9 cellular contexts compared by ENCODE assay signal in genomic region chr15:49215768-49216739, GRCh38. TPM values are rescaled to one million over a fixed set of nuclear protein-coding genes. Genes with fewer than 3 reads are reported as not detected.
DNase-seq lines count a peak whose midpoint lies in the region; ATAC-seq lines count a peak whose summit lies in the region.
"Had no signal": no experiment of that assay in that cellular context is flagged by ENCODE, and none has a peak within 500 bp of the region (broad histone marks: within the 10 kb centered on the region; RNA-seq: fewer than 3 reads in every experiment).

No MANE protein-coding gene starts in this region.

- no peaks in the 10 kb centered on the region for H3K9me3 ChIP-seq in SJCRH30 (replicated peaks)
- H3K9me3 ChIP-seq in aorta (ENCODE audit: control insufficient read depth, low read length): no peaks in the 10 kb centered on the region

- no peak overlapping the region for H3K27ac Mint-ChIP-seq in natural killer cell treated with Interleukin-12 subunit alpha and Interleukin-12 subunit beta and Interleukin-15 and Interleukin-18, amount 100 ng/mL, for 72 hours
- H3K27ac Mint-ChIP-seq: brain had no signal

- DNase-seq in DMS53 (lab: John Stamatoyannopoulos, UW) (peak; percentile 93), SJCRH30 (peak; percentile 16 to 33), caudate nucleus (lab: John Stamatoyannopoulos, UW) (no peak), aorta (no peak)
- no peak for DNase-seq in natural killer cell treated with Interleukin-12 subunit alpha and Interleukin-12 subunit beta and Interleukin-15 and Interleukin-18, amount 100 ng/mL, for 72 hours (ENCODE audit: low spot score)
- DNase-seq in NK-92 treated with Interleukin-12 subunit alpha and Interleukin-12 subunit beta, amount 100 ng/mL, for 24 hours (lab: John Stamatoyannopoulos, UW): no peak

- no peaks in the 10 kb centered on the region for H3K9me3 Mint-ChIP-seq in natural killer cell treated with Interleukin-12 subunit alpha and Interleukin-12 subunit beta and Interleukin-15 and Interleukin-18, amount 100 ng/mL, for 72 hours

- H3K27ac ChIP-seq in SJCRH30 (no peak overlapping the region), caudate nucleus (ENCODE audit: low read depth, low read length) (no peak overlapping the region), aorta (ENCODE audit: low read depth in 1 of 2, low read length in 2 of 2) (no peak overlapping the region)

- no peaks in the 10 kb centered on the region for H3K4me1 ChIP-seq in SJCRH30
- H3K4me1 ChIP-seq in aorta (ENCODE audit: control insufficient read depth in 1 of 2, insufficient read depth in 2 of 2, low read length in 2 of 2): no peaks in the 10 kb centered on the region

- ATAC-seq in GM19397 (IDR thresholded peaks at IDR 0.05; ENCODE audit: unreplicated experiment) (peak; percentile 100), HG03196 (IDR thresholded peaks at IDR 0.05; ENCODE audit: unreplicated experiment) (peak; percentile 99), aorta (ENCODE audit: low FRiP score) (no peak)
- ATAC-seq in natural killer cell treated with Interleukin-12 subunit alpha and Interleukin-12 subunit beta and Interleukin-15 and Interleukin-18, amount 100 ng/mL, for 72 hours: peak; percentile 79 to 85

- 83 to 86% methylated on average over 7 of the region's 7 CpGs for WGBS in aorta, 2 donors

- intact Hi-C loops in aorta (cut with DNase I): no loop called here

- H3K4me3 ChIP-seq in SJCRH30: no peak overlapping the region
- H3K4me3 ChIP-seq in aorta (ENCODE audit: low read length in 2 of 2): no peak overlapping the region

- no peaks in the 10 kb centered on the region for H3K27me3 ChIP-seq in SJCRH30
- H3K27me3 ChIP-seq in aorta (ENCODE audit: control insufficient read depth in 1 of 2, insufficient read depth in 2 of 2, low read length in 1 of 2): no peaks in the 10 kb centered on the region

- no peaks in the 10 kb centered on the region for H3K36me3 ChIP-seq in SJCRH30
- H3K36me3 ChIP-seq in aorta (ENCODE audit: control insufficient read depth in 1 of 2, insufficient read depth in 2 of 2, low read length in 1 of 2): peaks cover 0 to 2% of the 10 kb centered on the region in 2 donors

- peaks cover 26% of the 10 kb centered on the region for H3K36me3 Mint-ChIP-seq in natural killer cell treated with Interleukin-12 subunit alpha and Interleukin-12 subunit beta and Interleukin-15 and Interleukin-18, amount 100 ng/mL, for 72 hours

- peaks cover 22 to 39% of the 10 kb centered on the region in 2 donors for H3K4me1 Mint-ChIP-seq in natural killer cell treated with Interleukin-12 subunit alpha and Interleukin-12 subunit beta and Interleukin-15 and Interleukin-18, amount 100 ng/mL, for 72 hours (ENCODE audit: low read depth in 2 of 2)
- H3K4me1 Mint-ChIP-seq: brain had no signal

- no peaks in the 10 kb centered on the region for H3K27me3 Mint-ChIP-seq in natural killer cell treated with Interleukin-12 subunit alpha and Interleukin-12 subunit beta and Interleukin-15 and Interleukin-18, amount 100 ng/mL, for 72 hours
- H3K27me3 Mint-ChIP-seq: brain had no signal

- no peak overlapping the region for H3K4me3 Mint-ChIP-seq in natural killer cell treated with Interleukin-12 subunit alpha and Interleukin-12 subunit beta and Interleukin-15 and Interleukin-18, amount 100 ng/mL, for 72 hours
- H3K4me3 Mint-ChIP-seq: brain had no signal

RNA-seq across cellular contexts. Expression of gene GALK2, which starts 46.0 kb away (rescaled TPM):
- total RNA-seq in SJCRH30 (2014; rRNA removed; shearing (Covaris generic)): 17.9 and 19.1 TPM in 2 replicates
- 10 to 100 TPM; 27.6 to 37.0 TPM for total RNA-seq in natural killer cell treated with Interleukin-12 subunit alpha and Interleukin-12 subunit beta and Interleukin-15 and Interleukin-18, amount 100 ng/mL, for 72 hours
- total RNA-seq in aorta: 10 to 100 TPM; 27.4 to 36.2 TPM
- 10 to 100 TPM; 12.4 to 16.5 TPM for polyA plus RNA-seq in aorta

Comparison
In these comparisons a context has a peak if more than half of its experiments do, and no peak if none do; other contexts are left out.
1. DNase-seq: peak in DMS53 (single experiment) and SJCRH30 (2 of 2); none in natural killer cell treated with Interleukin-12 subunit alpha and Interleukin-12 subunit beta and Interleukin-15 and Interleukin-18, amount 100 ng/mL, for 72 hours (single experiment), caudate nucleus (0 of 61), aorta (0 of 2) and NK-92 treated with Interleukin-12 subunit alpha and Interleukin-12 subunit beta, amount 100 ng/mL, for 24 hours (single experiment).